1 cellular context compared by ENCODE assay signal in genomic region chr19:17655751-17656480, GRCh38.
TF ChIP-seq lines count a peak whose summit lies in the region.

No MANE protein-coding gene starts in this region.

TF ChIP-seq in H1, 55 proteins besides CTCF, POLR2A, EP300 and RAD21:
- TF ChIP-seq NRF1 (IDR thresholded peaks at IDR 0.05; ENCODE audit: low read depth, low read length) (no peak), BCL11A (IDR thresholded peaks at IDR 0.05; ENCODE audit: low read depth in 2 of 2, low read length in 2 of 2) (no peak), TCF12 (IDR thresholded peaks at IDR 0.05; ENCODE audit: low read depth, low read length) (no peak), CHD7 (IDR thresholded peaks at IDR 0.05; ENCODE audit: insufficient replicate concordance, low read length) (no peak), CTBP2 (IDR thresholded peaks at IDR 0.05; ENCODE audit: borderline replicate concordance, insufficient read depth, insufficient read length, low read length) (no peak), KDM4A (IDR thresholded peaks at IDR 0.05; ENCODE audit: low read depth, low read length, severe bottlenecking) (no peak), SRF (IDR thresholded peaks at IDR 0.05; ENCODE audit: low read depth, low read length) (no peak), CBX8 (IDR thresholded peaks at IDR 0.05; ENCODE audit: borderline replicate concordance, low read depth, low read length) (no peak), CBX5 (IDR thresholded peaks at IDR 0.05; ENCODE audit: low read depth, low read length) (no peak), TBP (IDR thresholded peaks at IDR 0.05; ENCODE audit: low read depth, low read length) (no peak), POU5F1 (IDR thresholded peaks at IDR 0.05; ENCODE audit: low read depth, low read length) (no peak), USF2 (IDR thresholded peaks at IDR 0.05; ENCODE audit: low read length) (no peak), ASH2L (IDR thresholded peaks at IDR 0.05; ENCODE audit: low read length) (no peak), CREB1 (IDR thresholded peaks at IDR 0.05) (no peak)
- TF ChIP-seq, protein P1, sequence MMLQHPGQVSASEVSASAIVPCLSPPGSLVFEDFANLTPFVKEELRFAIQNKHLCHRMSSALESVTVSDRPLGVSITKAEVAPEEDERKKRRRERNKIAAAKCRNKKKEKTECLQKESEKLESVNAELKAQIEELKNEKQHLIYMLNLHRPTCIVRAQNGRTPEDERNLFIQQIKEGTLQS (IDR thresholded peaks at IDR 0.05; ENCODE audit: insufficient read depth, low read depth, low read length), result no peak
